8 cellular contexts compared by ENCODE assay signal in the genomic region with DNA sequence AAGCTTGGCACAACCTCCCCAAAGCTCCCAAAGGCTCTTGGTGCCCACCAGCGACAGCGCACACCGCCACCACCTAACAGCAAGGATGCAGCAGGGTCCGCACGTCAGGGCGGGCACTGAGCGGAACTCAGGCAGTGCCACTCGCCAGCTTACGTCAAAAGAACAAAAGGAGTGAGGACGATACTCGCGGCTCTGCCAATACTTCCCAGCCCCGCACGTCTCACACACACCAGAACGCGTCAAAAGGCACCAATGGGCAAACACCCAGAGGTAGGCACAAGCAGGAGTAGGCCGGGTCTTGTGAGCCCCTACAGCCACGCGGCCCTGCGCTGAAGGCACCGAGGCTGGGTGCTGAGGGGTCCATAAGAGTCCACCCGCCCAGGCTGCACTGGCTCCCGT. TPM values are rescaled to one million over a fixed set of nuclear protein-coding genes. Genes with fewer than 3 reads are reported as not detected.
DNase-seq lines count a peak whose midpoint lies in the region; ATAC-seq, FAIRE-seq and TF ChIP-seq lines count a peak whose summit lies in the region.
"Not testable (repeated sequence)": the region's sequence is repeated elsewhere in the genome, so short reads cannot be mapped to it uniquely, and the experiment has no call there.

No MANE protein-coding gene starts in this region.

- not testable (repeated sequence) for H3K23me2 ChIP-seq in H1 (ENCODE audit: low read depth, low read length)

- H3K14ac ChIP-seq in H1 (ENCODE audit: insufficient read length), result not testable (repeated sequence)
- H3K14ac ChIP-seq in mesenchymal stem cell (ENCODE audit: low read length in 2 of 2), result peak overlapping the region in 1 of 2 experiments; percentile 35

- H3K27ac ChIP-seq in GM23338 (ENCODE audit: low read depth) (0 out of 2 replicates have a peak overlapping the region, but pooled peaks have one; percentile 72), heart right ventricle (peak overlapping the region in 9 of 10 donors; percentile 81 to 91 (median 86)), mesenchymal stem cell (ENCODE audit: low read length, poor library complexity, severe bottlenecking) (peak overlapping the region; percentile 5), psoas muscle (peak overlapping the region; percentile 93), suprapubic skin (peak overlapping the region; percentile 78), aorta (ENCODE audit: low read depth in 1 of 2, low read length in 2 of 2) (peak overlapping the region; percentile 2 to 89)
- not testable (repeated sequence) for H3K27ac ChIP-seq in H1 (ENCODE audit: low read depth, low read length)

- intact Hi-C loops in heart right ventricle (cut with DNase I); psoas muscle (cut with DNase I); aorta (cut with DNase I): not testable (repeated sequence)

- not testable (repeated sequence) for ATAC-seq in GM23338; heart right ventricle; psoas muscle; aorta (ENCODE audit: low FRiP score)
- peak; percentile 7 for ATAC-seq in activated T-helper 17 cell treated with anti-CD3 and anti-CD28 coated beads, Interleukin-2, amount 50 U/mL, for 72 hours (replicated peaks)

- H3K9me2 ChIP-seq in GM23338 (ENCODE audit: insufficient read depth), result not testable (repeated sequence)

- peak overlapping the region; percentile 15 for H4K5ac ChIP-seq in H1 (ENCODE audit: insufficient read length, low read depth, low read length)

- H3K9me3 Mint-ChIP-seq in GM23338; activated T-helper 17 cell treated with anti-CD3 and anti-CD28 coated beads, Interleukin-2, amount 50 U/mL, for 72 hours: not testable (repeated sequence)

- not testable (repeated sequence) for TF ChIP-seq CTCF in GM23338 (conservative IDR thresholded peaks at IDR 0.05; ENCODE audit: low read depth in 2 of 2); H1 (IDR thresholded peaks at IDR 0.05; ENCODE audit: control extremely low read depth in 1 of 3, insufficient read depth in 1 of 3, low read depth in 1 of 3, low read length in 3 of 3); heart right ventricle (IDR thresholded peaks at IDR 0.05); psoas muscle (IDR thresholded peaks at IDR 0.05); suprapubic skin (IDR thresholded peaks at IDR 0.05)

- H3K9me3 ChIP-seq in H1 (ENCODE audit: insufficient read depth in 2 of 2, low read depth in 1 of 2, low read length in 1 of 2); heart right ventricle; mesenchymal stem cell (ENCODE audit: control insufficient read depth, low read length); psoas muscle; suprapubic skin; aorta (ENCODE audit: control insufficient read depth, low read length): not testable (repeated sequence)

- peak overlapping the region; percentile 39; the same call in 1 of the 2 replicates for H2AK5ac ChIP-seq in H1 (ENCODE audit: low read depth, low read length)
- peak overlapping the region; percentile 15 for H2AK5ac ChIP-seq in mesenchymal stem cell (ENCODE audit: low read length, severe bottlenecking)

- H3K4me3 Mint-ChIP-seq in GM23338, result peak overlapping the region; percentile 9; the same call in 1 of the 3 replicates
- not testable (repeated sequence) for H3K4me3 Mint-ChIP-seq in activated T-helper 17 cell treated with anti-CD3 and anti-CD28 coated beads, Interleukin-2, amount 50 U/mL, for 72 hours

- H3K27ac Mint-ChIP-seq in GM23338, result peak overlapping the region; percentile 80
- not testable (repeated sequence) for H3K27ac Mint-ChIP-seq in activated T-helper 17 cell treated with anti-CD3 and anti-CD28 coated beads, Interleukin-2, amount 50 U/mL, for 72 hours

- H3K23ac ChIP-seq in H1 (ENCODE audit: insufficient read length), result not testable (repeated sequence)
- H3K23ac ChIP-seq in mesenchymal stem cell (ENCODE audit: low read length in 2 of 2), result peak overlapping the region in 1 of 2 experiments; percentile 34

- H2BK20ac ChIP-seq in H1 (ENCODE audit: low read length), result not testable (repeated sequence)

- H3K4me1 ChIP-seq in GM23338 (ENCODE audit: insufficient read depth) (peaks cover 10% of the 10 kb centered on the region; the same call in 1 of the 2 replicates), H1 (replicated peaks in 1 of 4; ENCODE audit: control insufficient read depth in 3 of 4, insufficient read depth in 4 of 4, low read length in 3 of 4) (peaks cover 5 to 24% (median 14%) of the 10 kb centered on the region in 4 experiments), heart right ventricle (peaks cover 27 to 74% (median 48%) of the 10 kb centered on the region in 9 donors), mesenchymal stem cell (ENCODE audit: control insufficient read depth, insufficient read depth, low read depth, low read length) (peaks cover 44% of the 10 kb centered on the region), psoas muscle (peaks cover 61% of the 10 kb centered on the region), suprapubic skin (peaks cover 74% of the 10 kb centered on the region)
- H3K4me1 ChIP-seq in aorta (ENCODE audit: control insufficient read depth in 1 of 2, insufficient read depth in 2 of 2, low read length in 2 of 2), result not testable (repeated sequence)

- H2AFZ ChIP-seq in GM23338; H1 (ENCODE audit: low read length); mesenchymal stem cell (ENCODE audit: low read depth, low read length): not testable (repeated sequence)

- not testable (repeated sequence) for H3K36me3 Mint-ChIP-seq in GM23338 (ENCODE audit: low read depth); activated T-helper 17 cell treated with anti-CD3 and anti-CD28 coated beads, Interleukin-2, amount 50 U/mL, for 72 hours (ENCODE audit: low read depth)

- not testable (repeated sequence) for H3K9ac ChIP-seq in H1 (replicated peaks in 1 of 4; ENCODE audit: extremely low read depth in 1 of 4, low read depth in 3 of 4, low read length in 3 of 4); mesenchymal stem cell (ENCODE audit: low read length)

- POLR2A ChIA-PET in H1 (lab: Charles Lee; ENCODE audit: partially characterized antibody), result not testable (repeated sequence)

- H3F3A ChIP-seq in GM23338 (replicated peaks; ENCODE audit: low read depth), result not testable (repeated sequence)

- H2BK12ac ChIP-seq in H1 (ENCODE audit: low read depth, low read length) (peak overlapping the region; percentile 84; the same call in 1 of the 2 replicates), mesenchymal stem cell (ENCODE audit: low read length in 2 of 2) (peak overlapping the region in 1 of 2 experiments; percentile 98)

- H4K8ac ChIP-seq in H1 (ENCODE audit: extremely low read depth, insufficient read depth, low read length) (peak overlapping the region; percentile 46; the same call in 1 of the 2 replicates), mesenchymal stem cell (ENCODE audit: low read length) (peak overlapping the region; percentile 4)

- FAIRE-seq in H1 (lab: Jason Lieb, UNC), result not testable (repeated sequence)

- 88% methylated on average over 22 of the region's 23 CpGs; no CpG with 5 or more reads in 1 of the 2 experiments for WGBS in H1 (ENCODE audit: extremely low coverage in 1 of 2, insufficient coverage in 1 of 2, insufficient read length in 1 of 2, insufficient replicate concordance in 2 of 2, low coverage in 1 of 2, low lambda C conversion rate in 2 of 2, missing lambda C conversion rate in 1 of 2), 2 experiments
- 90 to 92% methylated on average over 23 of the region's 23 CpGs for WGBS in heart right ventricle, 2 donors
- 97% methylated on average over 19 of the region's 23 CpGs for WGBS in mesenchymal stem cell
- WGBS in psoas muscle, 3 donors, result 38 to 67% (median 43%) methylated on average over 20 to 23 of the region's 23 CpGs
- 82% methylated on average over 15 of the region's 23 CpGs for WGBS in suprapubic skin
- 42 to 57% methylated on average over 23 of the region's 23 CpGs for WGBS in aorta, 2 donors

- H4K91ac ChIP-seq in H1 (replicated peaks; ENCODE audit: insufficient read length, low read length), result not testable (repeated sequence)
- H4K91ac ChIP-seq in mesenchymal stem cell (ENCODE audit: low read length), result peak overlapping the region; percentile 44

- H3K36me3 ChIP-seq in GM23338 (ENCODE audit: insufficient read depth); H1 (ENCODE audit: control insufficient read depth in 2 of 4, insufficient read depth in 4 of 4, low read length in 3 of 4); heart right ventricle; mesenchymal stem cell (ENCODE audit: control insufficient read depth in 1 of 2, insufficient read depth in 2 of 2, low read depth in 1 of 2, low read length in 2 of 2); psoas muscle (ENCODE audit: insufficient read depth in 1 of 2, low read depth in 1 of 2); suprapubic skin; aorta (ENCODE audit: control insufficient read depth in 1 of 2, insufficient read depth in 2 of 2, low read length in 1 of 2): not testable (repeated sequence)

- H2BK15ac ChIP-seq in H1 (ENCODE audit: low read length), result peak overlapping the region; percentile 97; the same call in 1 of the 2 replicates
- H2BK15ac ChIP-seq in mesenchymal stem cell (ENCODE audit: low read depth, poor library complexity, severe bottlenecking), result not testable (repeated sequence)

- H3K4me3 ChIP-seq in GM23338; H1 (ENCODE audit: extremely low read depth in 1 of 4, insufficient read depth in 2 of 4, low read depth in 3 of 4, low read length in 4 of 4); heart right ventricle; suprapubic skin; aorta (ENCODE audit: low read length in 2 of 2): not testable (repeated sequence)
- H3K4me3 ChIP-seq in mesenchymal stem cell (ENCODE audit: insufficient read depth in 1 of 2, low read depth in 1 of 2, low read length in 2 of 2), result peak overlapping the region in 1 of 2 experiments; percentile 16
- H3K4me3 ChIP-seq in psoas muscle, result peak overlapping the region; percentile 58

- not testable (repeated sequence) for H2BK120ac ChIP-seq in H1 (replicated peaks; ENCODE audit: low read depth, low read length); mesenchymal stem cell (ENCODE audit: low read depth, low read length)

- not testable (repeated sequence) for H3K4ac ChIP-seq in H1 (replicated peaks; ENCODE audit: insufficient read length, low read depth, low read length)
- peak overlapping the region in 1 of 2 experiments; percentile 79 for H3K4ac ChIP-seq in mesenchymal stem cell (ENCODE audit: low read depth in 1 of 2, low read length in 2 of 2)

- TF ChIP-seq RAD21 in H1 (IDR thresholded peaks at IDR 0.05 in 1 of 2, conservative IDR thresholded peaks at IDR 0.05 in 1 of 2; ENCODE audit: low read depth in 2 of 2, low read length in 2 of 2), result not testable (repeated sequence)

- H3K27me3 ChIP-seq in GM23338 (ENCODE audit: insufficient read depth); H1 (replicated peaks in 1 of 4; ENCODE audit: control insufficient read depth in 3 of 4, extremely low read depth in 1 of 4, insufficient read depth in 3 of 4, low read length in 3 of 4); heart right ventricle; mesenchymal stem cell (ENCODE audit: control insufficient read depth in 1 of 2, insufficient read depth in 1 of 2, low read length in 2 of 2); psoas muscle (ENCODE audit: insufficient read depth in 3 of 3, low read length in 2 of 3); suprapubic skin; aorta (ENCODE audit: control insufficient read depth in 1 of 2, insufficient read depth in 2 of 2, low read length in 1 of 2): not testable (repeated sequence)

- DNase-seq in GM23338 (ENCODE audit: low spot score); H1 (ENCODE audit: low read depth in 1 of 2, low spot score in 2 of 2); heart right ventricle; mesenchymal stem cell; psoas muscle; suprapubic skin (ENCODE audit: low spot score in 2 of 2): not testable (repeated sequence)
- peak; percentile 50 to 73 for DNase-seq in aorta

- peaks cover 12% of the 10 kb centered on the region for H3K27me3 Mint-ChIP-seq in GM23338 (ENCODE audit: insufficient read depth, low read depth, poor library complexity)
- H3K27me3 Mint-ChIP-seq in activated T-helper 17 cell treated with anti-CD3 and anti-CD28 coated beads, Interleukin-2, amount 50 U/mL, for 72 hours, result not testable (repeated sequence)

- H2BK5ac ChIP-seq in H1 (ENCODE audit: low read depth, low read length), result peak overlapping the region; percentile 66
- not testable (repeated sequence) for H2BK5ac ChIP-seq in mesenchymal stem cell (ENCODE audit: low read depth, low read length, poor library complexity, severe bottlenecking)

- H3K79me2 ChIP-seq in GM23338 (replicated peaks; ENCODE audit: insufficient read depth), result peaks cover 66% of the 10 kb centered on the region
- H3K79me2 ChIP-seq in H1 (ENCODE audit: control insufficient read depth in 1 of 2, insufficient read depth in 2 of 2, low read length in 2 of 2), result peaks cover 7 to 54% of the 10 kb centered on the region in 2 experiments; a peak in 3 of 4 replicates

- not testable (repeated sequence) for H3K4me2 ChIP-seq in GM23338; H1 (ENCODE audit: insufficient read depth in 1 of 2, low read depth in 2 of 2, low read length in 2 of 2); mesenchymal stem cell (ENCODE audit: low read length, poor library complexity, severe bottlenecking)

- peaks cover 31% of the 10 kb centered on the region for H3K4me1 Mint-ChIP-seq in GM23338
- not testable (repeated sequence) for H3K4me1 Mint-ChIP-seq in activated T-helper 17 cell treated with anti-CD3 and anti-CD28 coated beads, Interleukin-2, amount 50 U/mL, for 72 hours

- H3K56ac ChIP-seq in H1 (replicated peaks; ENCODE audit: insufficient read length, low read depth, low read length), result not testable (repeated sequence)

- peak overlapping the region; percentile 32; the same call in 1 of the 2 replicates for H3K18ac ChIP-seq in H1 (ENCODE audit: extremely low read depth, low read length)
- H3K18ac ChIP-seq in mesenchymal stem cell (ENCODE audit: low read depth in 1 of 2, low read length in 2 of 2), result peak overlapping the region; percentile 3 to 71

- not testable (repeated sequence) for TF ChIP-seq POLR2A in H1 (IDR thresholded peaks at IDR 0.05; ENCODE audit: control extremely low read depth in 1 of 2, low read depth in 2 of 2, low read length in 2 of 2); suprapubic skin (IDR thresholded peaks at IDR 0.05)

- not testable (repeated sequence) for H4K20me1 ChIP-seq in GM23338 (replicated peaks; ENCODE audit: insufficient read depth); H1 (replicated peaks in 1 of 2; ENCODE audit: control insufficient read depth in 1 of 2, insufficient read depth in 2 of 2, low read length in 2 of 2)

- not testable (repeated sequence) for H3K79me1 ChIP-seq in H1 (ENCODE audit: low read depth, low read length); mesenchymal stem cell (replicated peaks; ENCODE audit: low read length, poor library complexity, severe bottlenecking)

- TF ChIP-seq EP300 in H1 (IDR thresholded peaks at IDR 0.05; ENCODE audit: borderline replicate concordance in 1 of 2, low read depth in 2 of 2, low read length in 2 of 2); suprapubic skin (IDR thresholded peaks at IDR 0.05): not testable (repeated sequence)

- CTCF ChIA-PET in H1 (lab: Charles Lee; ENCODE audit: partially characterized antibody), result interaction anchor here (0.6 kb wide), 1 partner anchor 643 kb away, joined by 3 read pairs; no protein-coding TSS in a partner anchor

RNA-seq across cellular contexts. Expression of gene RRN3, which starts 52.2 kb away (rescaled TPM):
- total RNA-seq in GM23338 (2014; rRNA removed; shearing (Covaris generic)), result 38.6 and 41.5 TPM in 2 replicates
- polyA plus RNA-seq in GM23338 (2016; fragmentation: Nextera tagmentation; extraction: Ambion mirVana) (13.8 and 15.4 TPM in 2 replicates), H1 (2011; rRNA removed) (10.0 and 15.1 TPM in 2 replicates), heart right ventricle (10 to 100 TPM in 1 of 2 donors, 1 to 10 TPM in 1; 9.9 to 10.7 TPM), psoas muscle (10 to 100 TPM; 19.9 to 49.5 (median 22.4) TPM), aorta (10 to 100 TPM in 1 of 2 donors, 1 to 10 TPM in 1; 9.4 to 11.7 TPM)
- total RNA-seq in activated T-helper 17 cell treated with anti-CD3 and anti-CD28 coated beads, Interleukin-2, amount 50 U/mL, for 72 hours, result 10 to 100 TPM; 33.8 to 45.7 TPM
- 26.0 and 26.1 TPM in 2 replicates for total RNA-seq in H1 (2021; fragmentation: NEBNext Ultra II Directional; extraction: Animal tissue kit (Norgen Biotek cat#: 25700))
- polyA plus RNA-seq in H1 (2011; cell fraction: cytosol; rRNA removed), result 17.5 TPM
- 14.9 TPM for polyA plus RNA-seq in H1 (2011; cell fraction: nucleus; rRNA removed)
- 18.4 to 25.3 TPM (median 20.4 TPM) in 4 replicates for polyA plus RNA-seq in H1 (2012, experiment 1 of 2)
- polyA plus RNA-seq in H1 (2012, experiment 2 of 2), result 1.7 TPM
- polyA plus RNA-seq in H1 (2013, experiment 1 of 2), result 12.6 TPM
- polyA plus RNA-seq in H1 (2013, experiment 2 of 2), result 12.8 TPM
- polyA minus RNA-seq in H1 (2011; rRNA and poly(A)+ RNA removed), result 34.0 and 41.1 TPM in 2 replicates
- 19.2 TPM for polyA minus RNA-seq in H1 (2011; cell fraction: cytosol; rRNA and poly(A)+ RNA removed)
- 17.5 TPM for polyA minus RNA-seq in H1 (2011; cell fraction: nucleus; rRNA and poly(A)+ RNA removed)
- total RNA-seq in heart right ventricle (10 to 100 TPM; 18.1 to 31.9 (median 24.7) TPM), psoas muscle (10 to 100 TPM; 30.8 to 54.9 (median 54.4) TPM), suprapubic skin (10 to 100 TPM; 20.0 to 30.1 (median 23.5) TPM), aorta (10 to 100 TPM; 19.1 to 22.9 TPM)
- polyA plus RNA-seq in mesenchymal stem cell (2013, experiment 1 of 2), result 11.7 TPM
- 12.7 TPM for polyA plus RNA-seq in mesenchymal stem cell (2013, experiment 2 of 2)
